8 cellular contexts compared by ENCODE assay signal in the genomic region with DNA sequence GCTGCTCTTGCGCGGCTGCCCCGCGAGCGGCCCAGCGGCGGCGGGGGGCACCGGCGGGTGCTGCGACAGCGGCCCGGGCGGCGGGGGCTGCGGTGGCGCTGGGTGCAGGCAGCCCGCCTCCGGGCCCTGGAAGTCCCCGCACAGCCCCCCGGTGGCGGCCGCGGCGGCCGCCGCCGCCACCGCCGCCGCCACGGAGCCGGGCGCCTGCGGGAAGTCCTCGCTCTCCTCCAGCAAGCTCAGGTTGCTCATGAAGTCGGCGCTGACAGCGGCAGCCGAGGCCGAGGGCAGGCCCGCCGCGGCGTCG. TPM values are rescaled to one million over a fixed set of nuclear protein-coding genes. Genes with fewer than 3 reads are reported as not detected.
A peak's percentile ranks its signal among the peaks of the same experiment; 100 is the strongest.
DNase-seq lines count a peak whose midpoint lies in the region; ATAC-seq and TF ChIP-seq lines count a peak whose summit lies in the region.

No MANE protein-coding gene starts in this region.

- peaks cover 0 to 35% (median 3%) of the 10 kb centered on the region in 45 donors for H3K27me3 ChIP-seq in dorsolateral prefrontal cortex

- ATAC-seq in T-helper 17 cell = peak; percentile 13
- no peak for ATAC-seq in HG03159 (IDR thresholded peaks at IDR 0.05; ENCODE audit: unreplicated experiment)
- no peak for ATAC-seq in left colon

- H3K27ac ChIP-seq in HEK293 (ENCODE audit: extremely low read depth, low read depth, low read length) (peak overlapping the region; percentile 88; the same call in 1 of the 2 replicates), dorsolateral prefrontal cortex (peak overlapping the region; percentile 77 to 99 (median 94))

- peaks cover 2% of the 10 kb centered on the region for H3K36me3 Mint-ChIP-seq in T-helper 17 cell (ENCODE audit: low read depth)
- no peaks in the 10 kb centered on the region for H3K36me3 Mint-ChIP-seq in nephron progenitor cell (ENCODE audit: low read depth)

- H3K4me3 Mint-ChIP-seq in T-helper 17 cell (peak overlapping the region; percentile 94), nephron progenitor cell (peak overlapping the region; percentile 85)

- peak overlapping the region; percentile 94 for H3K4me3 ChIP-seq in HEK293 (ENCODE audit: low read depth, low read length)
- H3K4me3 ChIP-seq in dorsolateral prefrontal cortex = peak overlapping the region; percentile 52 to 92 (median 83)

- intact Hi-C loops in dorsolateral prefrontal cortex (cut with DNase I) (loop anchor here (2.0 to 10.0 kb wide), 6 partner anchors 81 to 888 kb away; no protein-coding TSS in a partner anchor), left colon (cut with DNase I, micrococcal nuclease) (loop anchor here in 1 of 2 donors (10.0 kb wide), 1 partner anchor 261 kb away; no protein-coding TSS in a partner anchor)

- H3K27ac Mint-ChIP-seq in T-helper 17 cell (peak overlapping the region; percentile 96), nephron progenitor cell (no peak overlapping the region)

- POLR2A ChIA-PET in HEK293 (lab: Yijun Ruan, JAX) = no interaction called here

- H3K9me3 Mint-ChIP-seq in nephron progenitor cell = peaks cover 4% of the 10 kb centered on the region

- CTCF ChIA-PET in HEK293 (lab: Yijun Ruan, JAX) = interaction anchor here (0.7 kb wide), 1 partner anchor 914 kb away, joined by 3 read pairs; no protein-coding TSS in a partner anchor

- H3K4me1 ChIP-seq in HEK293 (ENCODE audit: control insufficient read depth, insufficient read depth, low read length) = peaks cover 8% of the 10 kb centered on the region; the same call in 1 of the 2 replicates

- H3K27me3 Mint-ChIP-seq in T-helper 17 cell (no peaks in the 10 kb centered on the region), nephron progenitor cell (ENCODE audit: low read depth, poor library complexity) (peaks cover 52% of the 10 kb centered on the region)

- H3K4me1 Mint-ChIP-seq in T-helper 17 cell = peaks cover 23% of the 10 kb centered on the region
- peaks cover 27% of the 10 kb centered on the region for H3K4me1 Mint-ChIP-seq in nephron progenitor cell

- H3K36me3 ChIP-seq in HEK293 (ENCODE audit: control insufficient read depth in 2 of 2, insufficient read depth in 1 of 2, low read length in 2 of 2) = no peaks in the 10 kb centered on the region

- DNase-seq in COLO668 (lab: John Stamatoyannopoulos, UW; ENCODE audit: unreplicated experiment) (peak; percentile 88), T-helper 17 cell (peak; percentile 18 to 54 (median 42)), dorsolateral prefrontal cortex (no peak), nephron progenitor cell (peak; percentile 56), left colon (no peak), SIG-M5 treated with dmso at 0.1 percent for 504 hours (lab: John Stamatoyannopoulos, UW; ENCODE audit: unreplicated experiment) (no peak)

- H3K9me3 ChIP-seq in HEK293 (ENCODE audit: control insufficient read depth, insufficient read depth, low read depth, low read length) (no peaks in the 10 kb centered on the region), T-helper 17 cell (ENCODE audit: control insufficient read depth, low read length, poor library complexity, severe bottlenecking) (no peaks in the 10 kb centered on the region)

- no peak for TF ChIP-seq CTCF in HEK293 (tag by site-specific recombination; IDR thresholded peaks at IDR 0.05)
- TF ChIP-seq CTCF in dorsolateral prefrontal cortex (IDR thresholded peaks at IDR 0.05 in 54 of 56, conservative IDR thresholded peaks at IDR 0.05 in 2 of 56; ENCODE audit: low read depth in 1 of 56, partially characterized antibody in 56 of 56) = no peak
- TF ChIP-seq CTCF in nephron progenitor cell (IDR thresholded peaks at IDR 0.05) = no peak

TF ChIP-seq in HEK293, 187 proteins besides CTCF, POLR2A, EP300 and RAD21:
- TF ChIP-seq, protein P1, sequence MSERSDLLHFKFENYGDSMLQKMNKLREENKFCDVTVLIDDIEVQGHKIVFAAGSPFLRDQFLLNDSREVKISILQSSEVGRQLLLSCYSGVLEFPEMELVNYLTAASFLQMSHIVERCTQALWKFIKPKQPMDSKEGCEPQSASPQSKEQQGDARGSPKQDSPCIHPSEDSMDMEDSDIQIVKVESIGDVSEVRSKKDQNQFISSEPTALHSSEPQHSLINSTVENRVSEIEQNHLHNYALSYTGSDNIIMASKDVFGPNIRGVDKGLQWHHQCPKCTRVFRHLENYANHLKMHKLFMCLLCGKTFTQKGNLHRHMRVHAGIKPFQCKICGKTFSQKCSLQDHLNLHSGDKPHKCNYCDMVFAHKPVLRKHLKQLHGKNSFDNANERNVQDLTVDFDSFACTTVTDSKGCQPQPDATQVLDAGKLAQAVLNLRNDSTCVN (tag by site-specific recombination; optimal IDR thresholded peaks at IDR 0.05) = no peak
- TF ChIP-seq YY2 (tag by site-specific recombination; IDR thresholded peaks at IDR 0.05) (no peak), ZNF132 (tag by site-specific recombination; IDR thresholded peaks at IDR 0.05; ENCODE audit: borderline replicate concordance) (no peak)
TF ChIP-seq in HEK293: peak in this region for 0.

RNA-seq across cellular contexts. Expression of gene FOXO1, which starts 0.7 kb away (rescaled TPM):
- total RNA-seq in T-helper 17 cell = 10 to 100 TPM; 72.9 to 86.1 TPM
- 10 to 100 TPM in 118 of 120 experiments, 1 to 10 TPM in 2; 9.8 to 31.6 (median 16.3) TPM for total RNA-seq in dorsolateral prefrontal cortex
- total RNA-seq in left colon = 10 to 100 TPM; 31.1 to 33.9 TPM

Comparison
In these comparisons a context has a peak if more than half of its experiments do, and no peak if none do; other contexts are left out.
1. DNase-seq: peak in COLO668 (single experiment), T-helper 17 cell (3 of 3) and nephron progenitor cell (single experiment); none in dorsolateral prefrontal cortex (0 of 10), left colon (0 of 2) and SIG-M5 treated with dmso at 0.1 percent for 504 hours (single experiment).